ENCODE assay signal across 7 cellular contexts in genomic region chr5:149028161-149028560, GRCh38. TPM values are rescaled to one million over a fixed set of nuclear protein-coding genes. Genes with fewer than 3 reads are reported as not detected.
"Had no signal": no experiment of that assay in that cellular context is flagged by ENCODE, and none has a peak within 500 bp of the region (broad histone marks: within the 10 kb centered on the region; RNA-seq: fewer than 3 reads in every experiment).

No MANE protein-coding gene starts in this region.

- H3K4me3 Mint-ChIP-seq: GM23338, H9 had no signal

- H3K4me3 ChIP-seq: GM23338 had no signal

- DNase-seq: H9, HCEC 1CT, IMR-90 had no signal

- H3K27ac Mint-ChIP-seq: GM23338, H9 had no signal

- FAIRE-seq: H1, H54, HTR-8/SVneo had no signal

- ATAC-seq: GM23338 had no signal

- H2AFZ ChIP-seq: GM23338 had no signal

- H3K4me2 ChIP-seq: GM23338 had no signal

- H3K9me3 Mint-ChIP-seq: GM23338, H9 had no signal

- H3K4me1 Mint-ChIP-seq: GM23338 had no signal

RNA-seq across cellular contexts. Expression of gene SH3TC2, which starts 34.7 kb away (rescaled TPM):
- total RNA-seq: H9 had no signal
